ENCODE assay signal across 3 cellular contexts in genomic region chr12:121404734-121405133, GRCh38.
TF ChIP-seq lines count a peak whose summit lies in the region.

No MANE protein-coding gene starts in this region.

TF ChIP-seq in SK-N-SH, 30 proteins besides CTCF, POLR2A, EP300 and RAD21:
- TF ChIP-seq TAF1 (IDR thresholded peaks at IDR 0.05; ENCODE audit: borderline replicate concordance, low read depth, low read length) (no peak), FOSL2 (IDR thresholded peaks at IDR 0.05; ENCODE audit: borderline replicate concordance, low read depth) (no peak), RXRA (IDR thresholded peaks at IDR 0.05; ENCODE audit: borderline replicate concordance, low read depth) (no peak), GATA2 (CRISPR knock-in tag; IDR thresholded peaks at IDR 0.05) (no peak), MXI1 (IDR thresholded peaks at IDR 0.05; ENCODE audit: low read depth, low read length) (peak; percentile 55; the same call in 1 of the 2 replicates), TEAD4 (IDR thresholded peaks at IDR 0.05; ENCODE audit: borderline replicate concordance, insufficient read depth) (no peak), SIN3A (IDR thresholded peaks at IDR 0.05; ENCODE audit: borderline replicate concordance, low read depth, low read length) (no peak), NFIC (IDR thresholded peaks at IDR 0.05; ENCODE audit: borderline replicate concordance) (peak; percentile 85), CHD2 (IDR thresholded peaks at IDR 0.05; ENCODE audit: low read length, partially characterized antibody) (peak; percentile 62), GABPA (IDR thresholded peaks at IDR 0.05; ENCODE audit: low read depth) (no peak), RCOR1 (IDR thresholded peaks at IDR 0.05; ENCODE audit: low read length) (peak; percentile 72), FOXJ3 (CRISPR knock-in tag; IDR thresholded peaks at IDR 0.05) (peak; percentile 57), EZH2phosphoT487 (IDR thresholded peaks at IDR 0.05; ENCODE audit: borderline replicate concordance, low read depth) (no peak), IRF3 (IDR thresholded peaks at IDR 0.05; ENCODE audit: low read depth, low read length) (no peak)
- TF ChIP-seq, protein P1, sequence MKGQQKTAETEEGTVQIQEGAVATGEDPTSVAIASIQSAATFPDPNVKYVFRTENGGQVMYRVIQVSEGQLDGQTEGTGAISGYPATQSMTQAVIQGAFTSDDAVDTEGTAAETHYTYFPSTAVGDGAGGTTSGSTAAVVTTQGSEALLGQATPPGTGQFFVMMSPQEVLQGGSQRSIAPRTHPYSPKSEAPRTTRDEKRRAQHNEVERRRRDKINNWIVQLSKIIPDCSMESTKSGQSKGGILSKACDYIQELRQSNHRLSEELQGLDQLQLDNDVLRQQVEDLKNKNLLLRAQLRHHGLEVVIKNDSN (IDR thresholded peaks at IDR 0.05; ENCODE audit: borderline replicate concordance, low read depth): no peak
- TF ChIP-seq, protein P2, sequence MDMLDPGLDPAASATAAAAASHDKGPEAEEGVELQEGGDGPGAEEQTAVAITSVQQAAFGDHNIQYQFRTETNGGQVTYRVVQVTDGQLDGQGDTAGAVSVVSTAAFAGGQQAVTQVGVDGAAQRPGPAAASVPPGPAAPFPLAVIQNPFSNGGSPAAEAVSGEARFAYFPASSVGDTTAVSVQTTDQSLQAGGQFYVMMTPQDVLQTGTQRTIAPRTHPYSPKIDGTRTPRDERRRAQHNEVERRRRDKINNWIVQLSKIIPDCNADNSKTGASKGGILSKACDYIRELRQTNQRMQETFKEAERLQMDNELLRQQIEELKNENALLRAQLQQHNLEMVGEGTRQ (IDR thresholded peaks at IDR 0.05; ENCODE audit: borderline replicate concordance, low read depth, low read length): no peak

TF ChIP-seq in SK-N-SH treated with all-trans-retinoic acid at 6 μM for 48 hours, 23 proteins besides CTCF, POLR2A, EP300 and RAD21:
- TF ChIP-seq TOX (CRISPR knock-in tag; IDR thresholded peaks at IDR 0.05; ENCODE audit: borderline replicate concordance) (no peak), PPARA (CRISPR knock-in tag; IDR thresholded peaks at IDR 0.05; ENCODE audit: borderline replicate concordance) (no peak), ZNF8 (CRISPR knock-in tag; IDR thresholded peaks at IDR 0.05) (no peak), TCF4 (CRISPR knock-in tag; IDR thresholded peaks at IDR 0.05; ENCODE audit: borderline replicate concordance) (no peak), ARNTL (CRISPR knock-in tag; IDR thresholded peaks at IDR 0.05; ENCODE audit: borderline replicate concordance, low read depth) (no peak), ZC3H10 (CRISPR knock-in tag; IDR thresholded peaks at IDR 0.05) (no peak), ESRRG (CRISPR knock-in tag; IDR thresholded peaks at IDR 0.05) (no peak), POU6F1 (CRISPR knock-in tag; IDR thresholded peaks at IDR 0.05; ENCODE audit: borderline replicate concordance, low read depth) (no peak), ZFP30 (CRISPR knock-in tag; IDR thresholded peaks at IDR 0.05) (no peak), SNAI2 (CRISPR knock-in tag; IDR thresholded peaks at IDR 0.05) (no peak), CSDC2 (CRISPR knock-in tag; IDR thresholded peaks at IDR 0.05) (no peak), ISL1 (CRISPR knock-in tag; IDR thresholded peaks at IDR 0.05) (no peak), GLIS3 (CRISPR knock-in tag; IDR thresholded peaks at IDR 0.05) (no peak)
- TF ChIP-seq, protein P3, sequence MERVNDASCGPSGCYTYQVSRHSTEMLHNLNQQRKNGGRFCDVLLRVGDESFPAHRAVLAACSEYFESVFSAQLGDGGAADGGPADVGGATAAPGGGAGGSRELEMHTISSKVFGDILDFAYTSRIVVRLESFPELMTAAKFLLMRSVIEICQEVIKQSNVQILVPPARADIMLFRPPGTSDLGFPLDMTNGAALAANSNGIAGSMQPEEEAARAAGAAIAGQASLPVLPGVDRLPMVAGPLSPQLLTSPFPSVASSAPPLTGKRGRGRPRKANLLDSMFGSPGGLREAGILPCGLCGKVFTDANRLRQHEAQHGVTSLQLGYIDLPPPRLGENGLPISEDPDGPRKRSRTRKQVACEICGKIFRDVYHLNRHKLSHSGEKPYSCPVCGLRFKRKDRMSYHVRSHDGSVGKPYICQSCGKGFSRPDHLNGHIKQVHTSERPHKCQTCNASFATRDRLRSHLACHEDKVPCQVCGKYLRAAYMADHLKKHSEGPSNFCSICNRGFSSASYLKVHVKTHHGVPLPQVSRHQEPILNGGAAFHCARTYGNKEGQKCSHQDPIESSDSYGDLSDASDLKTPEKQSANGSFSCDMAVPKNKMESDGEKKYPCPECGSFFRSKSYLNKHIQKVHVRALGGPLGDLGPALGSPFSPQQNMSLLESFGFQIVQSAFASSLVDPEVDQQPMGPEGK (CRISPR knock-in tag; IDR thresholded peaks at IDR 0.05; ENCODE audit: borderline replicate concordance): no peak
- TF ChIP-seq, protein P4, sequence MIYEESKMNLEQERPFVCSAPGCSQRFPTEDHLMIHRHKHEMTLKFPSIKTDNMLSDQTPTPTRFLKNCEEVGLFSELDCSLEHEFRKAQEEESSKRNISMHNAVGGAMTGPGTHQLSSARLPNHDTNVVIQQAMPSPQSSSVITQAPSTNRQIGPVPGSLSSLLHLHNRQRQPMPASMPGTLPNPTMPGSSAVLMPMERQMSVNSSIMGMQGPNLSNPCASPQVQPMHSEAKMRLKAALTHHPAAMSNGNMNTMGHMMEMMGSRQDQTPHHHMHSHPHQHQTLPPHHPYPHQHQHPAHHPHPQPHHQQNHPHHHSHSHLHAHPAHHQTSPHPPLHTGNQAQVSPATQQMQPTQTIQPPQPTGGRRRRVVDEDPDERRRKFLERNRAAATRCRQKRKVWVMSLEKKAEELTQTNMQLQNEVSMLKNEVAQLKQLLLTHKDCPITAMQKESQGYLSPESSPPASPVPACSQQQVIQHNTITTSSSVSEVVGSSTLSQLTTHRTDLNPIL (CRISPR knock-in tag; IDR thresholded peaks at IDR 0.05; ENCODE audit: low read depth): no peak

TF ChIP-seq in K562, 482 proteins besides CTCF, POLR2A, EP300 and RAD21:
- TF ChIP-seq MXI1 (IDR thresholded peaks at IDR 0.05; ENCODE audit: low read depth, low read length) (no peak), FOSL1 (tag; conservative IDR thresholded peaks at IDR 0.05) (no peak), CBX3 (IDR thresholded peaks at IDR 0.05; ENCODE audit: borderline replicate concordance in 1 of 2, low read length in 2 of 2) (no peak), SMAD1 (IDR thresholded peaks at IDR 0.05; ENCODE audit: low read depth, low read length, partially characterized antibody) (peak; percentile 96), NFIC (IDR thresholded peaks at IDR 0.05) (peak; percentile 100), ZNF57 (CRISPR knock-in tag; IDR thresholded peaks at IDR 0.05) (no peak), JUN (IDR thresholded peaks at IDR 0.05; ENCODE audit: borderline replicate concordance, low read depth, low read length) (no peak), JUN (CRISPR knock-in tag; IDR thresholded peaks at IDR 0.05; ENCODE audit: borderline replicate concordance) (no peak), NFIX (CRISPR knock-in tag; IDR thresholded peaks at IDR 0.05; ENCODE audit: low read depth) (peak; percentile 99), ZNF589 (CRISPR knock-in tag; IDR thresholded peaks at IDR 0.05; ENCODE audit: low read depth) (no peak), WHSC1 (IDR thresholded peaks at IDR 0.05; ENCODE audit: low read length) (no peak), SMAD3 (CRISPR knock-in tag; conservative IDR thresholded peaks at IDR 0.05) (no peak), SREBF1 (IDR thresholded peaks at IDR 0.05; ENCODE audit: borderline replicate concordance, low read depth, low read length) (no peak), PTRF (tag; IDR thresholded peaks at IDR 0.05) (no peak), TCF7L2 (IDR thresholded peaks at IDR 0.05; ENCODE audit: low read depth, low read length) (no peak), ZNF778 (CRISPR knock-in tag; IDR thresholded peaks at IDR 0.05) (no peak), ZNF324 (CRISPR knock-in tag; IDR thresholded peaks at IDR 0.05) (no peak), PHTF2 (CRISPR knock-in tag; IDR thresholded peaks at IDR 0.05) (no peak), RFX7 (CRISPR knock-in tag; IDR thresholded peaks at IDR 0.05) (no peak)
- TF ChIP-seq, protein P5, sequence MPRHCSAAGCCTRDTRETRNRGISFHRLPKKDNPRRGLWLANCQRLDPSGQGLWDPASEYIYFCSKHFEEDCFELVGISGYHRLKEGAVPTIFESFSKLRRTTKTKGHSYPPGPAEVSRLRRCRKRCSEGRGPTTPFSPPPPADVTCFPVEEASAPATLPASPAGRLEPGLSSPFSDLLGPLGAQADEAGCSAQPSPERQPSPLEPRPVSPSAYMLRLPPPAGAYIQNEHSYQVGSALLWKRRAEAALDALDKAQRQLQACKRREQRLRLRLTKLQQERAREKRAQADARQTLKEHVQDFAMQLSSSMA (CRISPR knock-in tag; IDR thresholded peaks at IDR 0.05): no peak
- TF ChIP-seq, protein P6, sequence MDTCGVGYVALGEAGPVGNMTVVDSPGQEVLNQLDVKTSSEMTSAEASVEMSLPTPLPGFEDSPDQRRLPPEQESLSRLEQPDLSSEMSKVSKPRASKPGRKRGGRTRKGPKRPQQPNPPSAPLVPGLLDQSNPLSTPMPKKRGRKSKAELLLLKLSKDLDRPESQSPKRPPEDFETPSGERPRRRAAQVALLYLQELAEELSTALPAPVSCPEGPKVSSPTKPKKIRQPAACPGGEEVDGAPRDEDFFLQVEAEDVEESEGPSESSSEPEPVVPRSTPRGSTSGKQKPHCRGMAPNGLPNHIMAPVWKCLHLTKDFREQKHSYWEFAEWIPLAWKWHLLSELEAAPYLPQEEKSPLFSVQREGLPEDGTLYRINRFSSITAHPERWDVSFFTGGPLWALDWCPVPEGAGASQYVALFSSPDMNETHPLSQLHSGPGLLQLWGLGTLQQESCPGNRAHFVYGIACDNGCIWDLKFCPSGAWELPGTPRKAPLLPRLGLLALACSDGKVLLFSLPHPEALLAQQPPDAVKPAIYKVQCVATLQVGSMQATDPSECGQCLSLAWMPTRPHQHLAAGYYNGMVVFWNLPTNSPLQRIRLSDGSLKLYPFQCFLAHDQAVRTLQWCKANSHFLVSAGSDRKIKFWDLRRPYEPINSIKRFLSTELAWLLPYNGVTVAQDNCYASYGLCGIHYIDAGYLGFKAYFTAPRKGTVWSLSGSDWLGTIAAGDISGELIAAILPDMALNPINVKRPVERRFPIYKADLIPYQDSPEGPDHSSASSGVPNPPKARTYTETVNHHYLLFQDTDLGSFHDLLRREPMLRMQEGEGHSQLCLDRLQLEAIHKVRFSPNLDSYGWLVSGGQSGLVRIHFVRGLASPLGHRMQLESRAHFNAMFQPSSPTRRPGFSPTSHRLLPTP (IDR thresholded peaks at IDR 0.05; ENCODE audit: borderline replicate concordance, extremely low read depth, insufficient read length): no peak
- TF ChIP-seq, protein P7, sequence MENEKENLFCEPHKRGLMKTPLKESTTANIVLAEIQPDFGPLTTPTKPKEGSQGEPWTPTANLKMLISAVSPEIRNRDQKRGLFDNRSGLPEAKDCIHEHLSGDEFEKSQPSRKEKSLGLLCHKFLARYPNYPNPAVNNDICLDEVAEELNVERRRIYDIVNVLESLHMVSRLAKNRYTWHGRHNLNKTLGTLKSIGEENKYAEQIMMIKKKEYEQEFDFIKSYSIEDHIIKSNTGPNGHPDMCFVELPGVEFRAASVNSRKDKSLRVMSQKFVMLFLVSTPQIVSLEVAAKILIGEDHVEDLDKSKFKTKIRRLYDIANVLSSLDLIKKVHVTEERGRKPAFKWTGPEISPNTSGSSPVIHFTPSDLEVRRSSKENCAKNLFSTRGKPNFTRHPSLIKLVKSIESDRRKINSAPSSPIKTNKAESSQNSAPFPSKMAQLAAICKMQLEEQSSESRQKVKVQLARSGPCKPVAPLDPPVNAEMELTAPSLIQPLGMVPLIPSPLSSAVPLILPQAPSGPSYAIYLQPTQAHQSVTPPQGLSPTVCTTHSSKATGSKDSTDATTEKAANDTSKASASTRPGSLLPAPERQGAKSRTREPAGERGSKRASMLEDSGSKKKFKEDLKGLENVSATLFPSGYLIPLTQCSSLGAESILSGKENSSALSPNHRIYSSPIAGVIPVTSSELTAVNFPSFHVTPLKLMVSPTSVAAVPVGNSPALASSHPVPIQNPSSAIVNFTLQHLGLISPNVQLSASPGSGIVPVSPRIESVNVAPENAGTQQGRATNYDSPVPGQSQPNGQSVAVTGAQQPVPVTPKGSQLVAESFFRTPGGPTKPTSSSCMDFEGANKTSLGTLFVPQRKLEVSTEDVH (IDR thresholded peaks at IDR 0.05; ENCODE audit: low read depth, partially characterized antibody): no peak
- TF ChIP-seq, protein P8, sequence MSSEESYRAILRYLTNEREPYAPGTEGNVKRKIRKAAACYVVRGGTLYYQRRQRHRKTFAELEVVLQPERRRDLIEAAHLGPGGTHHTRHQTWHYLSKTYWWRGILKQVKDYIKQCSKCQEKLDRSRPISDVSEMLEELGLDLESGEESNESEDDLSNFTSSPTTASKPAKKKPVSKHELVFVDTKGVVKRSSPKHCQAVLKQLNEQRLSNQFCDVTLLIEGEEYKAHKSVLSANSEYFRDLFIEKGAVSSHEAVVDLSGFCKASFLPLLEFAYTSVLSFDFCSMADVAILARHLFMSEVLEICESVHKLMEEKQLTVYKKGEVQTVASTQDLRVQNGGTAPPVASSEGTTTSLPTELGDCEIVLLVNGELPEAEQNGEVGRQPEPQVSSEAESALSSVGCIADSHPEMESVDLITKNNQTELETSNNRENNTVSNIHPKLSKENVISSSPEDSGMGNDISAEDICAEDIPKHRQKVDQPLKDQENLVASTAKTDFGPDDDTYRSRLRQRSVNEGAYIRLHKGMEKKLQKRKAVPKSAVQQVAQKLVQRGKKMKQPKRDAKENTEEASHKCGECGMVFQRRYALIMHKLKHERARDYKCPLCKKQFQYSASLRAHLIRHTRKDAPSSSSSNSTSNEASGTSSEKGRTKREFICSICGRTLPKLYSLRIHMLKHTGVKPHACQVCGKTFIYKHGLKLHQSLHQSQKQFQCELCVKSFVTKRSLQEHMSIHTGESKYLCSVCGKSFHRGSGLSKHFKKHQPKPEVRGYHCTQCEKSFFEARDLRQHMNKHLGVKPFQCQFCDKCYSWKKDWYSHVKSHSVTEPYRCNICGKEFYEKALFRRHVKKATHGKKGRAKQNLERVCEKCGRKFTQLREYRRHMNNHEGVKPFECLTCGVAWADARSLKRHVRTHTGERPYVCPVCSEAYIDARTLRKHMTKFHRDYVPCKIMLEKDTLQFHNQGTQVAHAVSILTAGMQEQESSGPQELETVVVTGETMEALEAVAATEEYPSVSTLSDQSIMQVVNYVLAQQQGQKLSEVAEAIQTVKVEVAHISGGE (CRISPR knock-in tag; IDR thresholded peaks at IDR 0.05): no peak
- TF ChIP-seq, protein P9, sequence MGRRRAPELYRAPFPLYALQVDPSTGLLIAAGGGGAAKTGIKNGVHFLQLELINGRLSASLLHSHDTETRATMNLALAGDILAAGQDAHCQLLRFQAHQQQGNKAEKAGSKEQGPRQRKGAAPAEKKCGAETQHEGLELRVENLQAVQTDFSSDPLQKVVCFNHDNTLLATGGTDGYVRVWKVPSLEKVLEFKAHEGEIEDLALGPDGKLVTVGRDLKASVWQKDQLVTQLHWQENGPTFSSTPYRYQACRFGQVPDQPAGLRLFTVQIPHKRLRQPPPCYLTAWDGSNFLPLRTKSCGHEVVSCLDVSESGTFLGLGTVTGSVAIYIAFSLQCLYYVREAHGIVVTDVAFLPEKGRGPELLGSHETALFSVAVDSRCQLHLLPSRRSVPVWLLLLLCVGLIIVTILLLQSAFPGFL (CRISPR knock-in tag; IDR thresholded peaks at IDR 0.05): no peak
